In the genomic region with DNA sequence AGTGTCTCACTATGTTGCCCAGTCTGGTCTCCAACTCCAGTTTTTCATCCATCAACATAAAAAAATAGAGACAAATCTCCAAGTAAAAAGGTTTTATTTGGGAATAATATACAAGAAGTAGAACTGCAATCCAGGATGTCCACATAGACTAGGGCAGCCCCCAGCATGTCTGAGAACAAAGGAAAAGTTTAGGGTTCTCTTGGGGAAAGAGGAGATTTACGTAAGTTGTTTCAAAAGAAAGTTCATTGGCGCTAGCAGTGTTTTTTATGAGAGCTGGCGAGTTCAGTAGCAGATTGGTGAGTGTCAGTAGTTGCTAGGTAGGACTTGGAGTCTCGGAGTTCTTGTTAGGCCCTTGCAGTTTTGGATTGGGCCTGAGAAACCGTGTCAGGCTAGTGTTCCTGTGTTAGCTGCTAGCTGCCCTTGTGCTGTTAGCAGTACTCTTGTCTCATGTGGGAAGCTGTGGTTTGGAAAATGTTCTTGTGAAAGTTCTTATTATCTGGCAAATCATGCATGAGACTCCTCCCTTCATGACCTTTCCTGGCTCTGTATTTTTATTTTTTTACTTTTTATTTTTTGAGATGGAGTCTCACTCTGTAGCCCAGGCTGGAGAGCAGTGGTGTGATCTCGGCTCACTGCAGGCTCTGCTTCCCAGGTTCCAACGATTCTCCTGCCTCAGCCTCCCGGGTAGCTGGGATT, we compare ENCODE assay signal across 8 cellular contexts. TPM values are rescaled to one million over a fixed set of nuclear protein-coding genes. Genes with fewer than 3 reads are reported as not detected.
DNase-seq lines count a peak whose midpoint lies in the region; ATAC-seq and TF ChIP-seq lines count a peak whose summit lies in the region.

No MANE protein-coding gene starts in this region.

- no peaks in the 10 kb centered on the region for H3K4me1 Mint-ChIP-seq in type B pancreatic cell (ENCODE audit: unreplicated experiment)
- H3K4me1 Mint-ChIP-seq in activated T-helper 17 cell treated with anti-CD3 and anti-CD28 coated beads, Interleukin-2, amount 50 U/mL, for 72 hours: no peaks in the 10 kb centered on the region

- DNase-seq in COLO829 (ENCODE audit: low spot score): peak; percentile 27
- DNase-seq in SKM-1 treated with dmso at 0.1 percent for 144 hours (lab: John Stamatoyannopoulos, UW; ENCODE audit: unreplicated experiment): peak; percentile 65
- DNase-seq in glomerular visceral epithelial cell (ENCODE audit: extremely low spot score): peak; percentile 50
- peak; percentile 65 to 67 for DNase-seq in gastrocnemius medialis
- no peak for DNase-seq in type B pancreatic cell (ENCODE audit: extremely low spot score, unreplicated experiment)

- intact Hi-C loops in gastrocnemius medialis (cut with DNase I; ENCODE audit: low total_unique reads): no loop called here

- no peaks in the 10 kb centered on the region for H3K27me3 ChIP-seq in gastrocnemius medialis

- no peaks in the 10 kb centered on the region for H3K36me3 Mint-ChIP-seq in type B pancreatic cell
- no peaks in the 10 kb centered on the region for H3K36me3 Mint-ChIP-seq in activated T-helper 17 cell treated with anti-CD3 and anti-CD28 coated beads, Interleukin-2, amount 50 U/mL, for 72 hours (ENCODE audit: low read depth)

- H3K4me1 ChIP-seq in gastrocnemius medialis: no peaks in the 10 kb centered on the region

- no peak overlapping the region for H3K27ac Mint-ChIP-seq in type B pancreatic cell
- no peak overlapping the region for H3K27ac Mint-ChIP-seq in activated T-helper 17 cell treated with anti-CD3 and anti-CD28 coated beads, Interleukin-2, amount 50 U/mL, for 72 hours

- peak overlapping the region; percentile 54 to 71 (median 62) for H3K27ac ChIP-seq in gastrocnemius medialis

- no peak overlapping the region for H3K4me3 Mint-ChIP-seq in type B pancreatic cell
- H3K4me3 Mint-ChIP-seq in activated T-helper 17 cell treated with anti-CD3 and anti-CD28 coated beads, Interleukin-2, amount 50 U/mL, for 72 hours: no peak overlapping the region

- in situ Hi-C loops in gastrocnemius medialis (cut with MboI; ENCODE audit: low sequenced_read_pairs in 4 of 4): no loop called here

- no peak overlapping the region for H3K4me3 ChIP-seq in gastrocnemius medialis

- peaks cover 11% of the 10 kb centered on the region for H3K27me3 Mint-ChIP-seq in type B pancreatic cell
- H3K27me3 Mint-ChIP-seq in activated T-helper 17 cell treated with anti-CD3 and anti-CD28 coated beads, Interleukin-2, amount 50 U/mL, for 72 hours: peaks cover 21% of the 10 kb centered on the region

- no peaks in the 10 kb centered on the region for H3K36me3 ChIP-seq in gastrocnemius medialis

- H3K9me3 ChIP-seq in gastrocnemius medialis: no peaks in the 10 kb centered on the region

- TF ChIP-seq CTCF in gastrocnemius medialis (IDR thresholded peaks at IDR 0.05 in 4 of 5, conservative IDR thresholded peaks at IDR 0.05 in 1 of 5): no peak
- TF ChIP-seq CTCF in type B pancreatic cell (conservative IDR thresholded peaks at IDR 0.05): no peak

- peak; percentile 100 for ATAC-seq in GM19351 (IDR thresholded peaks at IDR 0.05; ENCODE audit: unreplicated experiment)
- peak; percentile 99 for ATAC-seq in HG03175 (IDR thresholded peaks at IDR 0.05; ENCODE audit: unreplicated experiment)
- ATAC-seq in gastrocnemius medialis: peak; percentile 99 to 100
- no peak for ATAC-seq in activated T-helper 17 cell treated with anti-CD3 and anti-CD28 coated beads, Interleukin-2, amount 50 U/mL, for 72 hours (replicated peaks)

- H3K9me3 Mint-ChIP-seq in type B pancreatic cell: no peaks in the 10 kb centered on the region
- no peaks in the 10 kb centered on the region for H3K9me3 Mint-ChIP-seq in activated T-helper 17 cell treated with anti-CD3 and anti-CD28 coated beads, Interleukin-2, amount 50 U/mL, for 72 hours

- no peak for TF ChIP-seq POLR2A in gastrocnemius medialis (IDR thresholded peaks at IDR 0.05)

RNA-seq across cellular contexts. Expression of gene TTLL9, which starts 24.7 kb away (rescaled TPM):
- total RNA-seq in gastrocnemius medialis: not detected
- total RNA-seq in type B pancreatic cell (ENCODE audit: low replicate concordance): 0.17 and 3.4 TPM in 2 replicates
- total RNA-seq in activated T-helper 17 cell treated with anti-CD3 and anti-CD28 coated beads, Interleukin-2, amount 50 U/mL, for 72 hours: not detected

RNA-seq across cellular contexts. Expression of gene DUSP15, which starts 24.8 kb away (rescaled TPM):
- 1 to 10 TPM in 1 of 4 donors, not detected in 3; 1.1 TPM for total RNA-seq in gastrocnemius medialis
- total RNA-seq in type B pancreatic cell (ENCODE audit: low replicate concordance): 3.0 and 9.1 TPM in 2 replicates
- not detected for total RNA-seq in activated T-helper 17 cell treated with anti-CD3 and anti-CD28 coated beads, Interleukin-2, amount 50 U/mL, for 72 hours

RNA-seq across cellular contexts. Expression of gene FOXS1, which starts 49.7 kb away (rescaled TPM):
- under 1 TPM in 1 of 4 donors, not detected in 3; 0.33 TPM for total RNA-seq in gastrocnemius medialis
- total RNA-seq in type B pancreatic cell (ENCODE audit: low replicate concordance): 0.22 TPM in 1 of 2 replicates, not detected in the other
- not detected for total RNA-seq in activated T-helper 17 cell treated with anti-CD3 and anti-CD28 coated beads, Interleukin-2, amount 50 U/mL, for 72 hours

RNA-seq across cellular contexts. Expression of gene PDRG1, which starts 56.7 kb away (rescaled TPM):
- total RNA-seq in gastrocnemius medialis: 10 to 100 TPM in 2 of 4 donors, 1 to 10 TPM in 2; 7.0 to 12.9 (median 9.6) TPM
- 24.3 and 24.7 TPM in 2 replicates for total RNA-seq in type B pancreatic cell (ENCODE audit: low replicate concordance)
- total RNA-seq in activated T-helper 17 cell treated with anti-CD3 and anti-CD28 coated beads, Interleukin-2, amount 50 U/mL, for 72 hours: 10 to 100 TPM; 13.1 to 19.1 TPM
